Comparison of ENCODE assay signal across 8 cellular contexts in genomic region chr19:45717131-45717982, GRCh38. TPM values are rescaled to one million over a fixed set of nuclear protein-coding genes. Genes with fewer than 3 reads are reported as not detected.
DNase-seq lines count a peak whose midpoint lies in the region; ATAC-seq and TF ChIP-seq lines count a peak whose summit lies in the region.

No MANE protein-coding gene starts in this region.

- H2AFZ ChIP-seq in mammary epithelial cell (ENCODE audit: low read depth, low read length), result peak overlapping the region; percentile 90

- H3K36me3 ChIP-seq in WERI-Rb-1 (peaks cover 23% of the 10 kb centered on the region), mammary epithelial cell (ENCODE audit: insufficient read depth, low read length) (no peaks in the 10 kb centered on the region), skeletal muscle satellite cell (ENCODE audit: insufficient read depth, low read length) (peaks cover 12% of the 10 kb centered on the region)

- ATAC-seq in GM18868 (IDR thresholded peaks at IDR 0.05; ENCODE audit: unreplicated experiment) (peak; percentile 94), HG03135 (IDR thresholded peaks at IDR 0.05; ENCODE audit: unreplicated experiment) (peak; percentile 92)

- no TSS peak for BruUV-seq in mammary epithelial cell (replicated peaks; lab: Mats Ljungman, UMichigan)

- H3K9ac ChIP-seq in mammary epithelial cell (ENCODE audit: insufficient read depth, low read length) (peak overlapping the region; percentile 84), skeletal muscle satellite cell (ENCODE audit: low read depth, low read length) (peak overlapping the region; percentile 89)

- H3K27ac ChIP-seq in WERI-Rb-1, result peak overlapping the region; percentile 77
- H3K27ac ChIP-seq in mammary epithelial cell (ENCODE audit: insufficient read depth, low read depth, low read length), result peak overlapping the region; percentile 87

- intact Hi-C loops in mammary epithelial cell (cut with micrococcal nuclease), result loop anchor here (1.0 to 5.0 kb wide), 4 partner anchors 25 to 170 kb away; partner anchors contain the start of genes IRF2BP1, QPCTL and SIX5

- no peaks in the 10 kb centered on the region for H4K20me1 ChIP-seq in mammary epithelial cell (ENCODE audit: insufficient read depth, low read length)

- H3K4me3 ChIP-seq in WERI-Rb-1 (ENCODE audit: low read depth, low read length) (peak overlapping the region; percentile 95), mammary epithelial cell (replicated peaks in 1 of 3; ENCODE audit: insufficient read depth in 1 of 3, low read depth in 2 of 3, low read length in 3 of 3) (peak overlapping the region; percentile 64 to 91 (median 65)), iPS-18c (ENCODE audit: insufficient read depth, low read depth, low read length) (peak overlapping the region; percentile 77), skeletal muscle satellite cell (ENCODE audit: low read length) (peak overlapping the region; percentile 74)

- H3K9me3 ChIP-seq in WERI-Rb-1 (ENCODE audit: severe bottlenecking) (no peaks in the 10 kb centered on the region), mammary epithelial cell (replicated peaks; ENCODE audit: insufficient read depth, low read length) (no peaks in the 10 kb centered on the region), iPS-18c (ENCODE audit: control insufficient read depth, insufficient read depth, low read length) (no peaks in the 10 kb centered on the region), skeletal muscle satellite cell (replicated peaks; ENCODE audit: low read length) (no peaks in the 10 kb centered on the region)

- peak; percentile 98 for DNase-seq in ACHN
- peak; percentile 100 for DNase-seq in NCI-H2196 treated with DMSO at 0.1 percent for 48 hours (lab: John Stamatoyannopoulos, UW; ENCODE audit: unreplicated experiment)
- DNase-seq in WERI-Rb-1, result peak; percentile 99
- DNase-seq in mammary epithelial cell, result peak; percentile 97

- H3K79me2 ChIP-seq in mammary epithelial cell (ENCODE audit: insufficient read depth, low read length), result peaks cover 76% of the 10 kb centered on the region

- under 1% methylated on average over 31 of the region's 51 CpGs for WGBS in mammary epithelial cell (ENCODE audit: low coverage, missing lambda C conversion rate)

- dilution Hi-C loops in mammary epithelial cell (cut with HindIII; ENCODE audit: low sequenced_read_pairs), result no loop called here

- H3K4me2 ChIP-seq in mammary epithelial cell (ENCODE audit: insufficient read depth, low read depth, low read length) (peak overlapping the region; percentile 82), skeletal muscle satellite cell (ENCODE audit: low read length) (peak overlapping the region; percentile 94)

- no peaks in the 10 kb centered on the region for H3K27me3 ChIP-seq in WERI-Rb-1 (ENCODE audit: insufficient read depth, low read depth, severe bottlenecking)
- no peaks in the 10 kb centered on the region for H3K27me3 ChIP-seq in mammary epithelial cell (ENCODE audit: insufficient read depth, low read length)
- no peaks in the 10 kb centered on the region for H3K27me3 ChIP-seq in skeletal muscle satellite cell (ENCODE audit: control insufficient read depth, insufficient read depth, low read length)

- H3K4me1 ChIP-seq in mammary epithelial cell (ENCODE audit: insufficient read depth, low read length) (peaks cover 23% of the 10 kb centered on the region), skeletal muscle satellite cell (ENCODE audit: control insufficient read depth, insufficient read depth, low read length) (peaks cover 19% of the 10 kb centered on the region)

- in situ Hi-C loops in ACHN (cut with HindIII; ENCODE audit: low pct_ligation_motif_present, low pct_unique_long_range_greater_than_20kb, low sequenced_read_pairs) (no loop called here), mammary epithelial cell (cut with MboI; ENCODE audit: low sequenced_read_pairs in 2 of 2) (no loop called here)

- TF ChIP-seq CTCF in WERI-Rb-1 (IDR thresholded peaks at IDR 0.05; ENCODE audit: low read depth, low read length), result 0 out of 2 replicates have a peak, but pooled peaks have one; percentile 2
- peak; percentile 5 to 29 for TF ChIP-seq CTCF in mammary epithelial cell (conservative IDR thresholded peaks at IDR 0.05 in 1 of 2, IDR thresholded peaks at IDR 0.05 in 1 of 2; ENCODE audit: extremely low read depth in 1 of 2, insufficient read depth in 1 of 2, low read depth in 1 of 2, low read length in 2 of 2)

- CTCF ChIA-PET in mammary epithelial cell (lab: Charles Lee; ENCODE audit: low non-redundant PET), result interaction anchor here (0.6 kb wide), 1 partner anchor 25 kb away, joined by 3 read pairs; the partner anchor contains the start of gene QPCTL

RNA-seq across cellular contexts. Expression of gene FBXO46, which starts 13.3 kb away (rescaled TPM):
- 10 to 100 TPM in 1 of 2 donors, 1 to 10 TPM in 1; 9.5 to 19.5 TPM for total RNA-seq in mammary epithelial cell
- polyA plus RNA-seq in mammary epithelial cell, result 3.6 TPM
- polyA minus RNA-seq in mammary epithelial cell, result 3.5 TPM
- total RNA-seq in skeletal muscle satellite cell (2012; rRNA removed), result 6.6 and 9.2 TPM in 2 replicates

RNA-seq across cellular contexts. Expression of gene MEIOSIN, which starts 15.9 kb away (rescaled TPM):
- total RNA-seq in mammary epithelial cell, result not detected
- 0.01 TPM for polyA plus RNA-seq in mammary epithelial cell
- not detected for polyA minus RNA-seq in mammary epithelial cell
- under 0.01 and 0.25 TPM in 2 replicates for total RNA-seq in skeletal muscle satellite cell (2012; rRNA removed)

RNA-seq across cellular contexts. Expression of gene QPCTL, which starts 24.9 kb away (rescaled TPM):
- total RNA-seq in mammary epithelial cell, result 10 to 100 TPM; 22.5 to 22.6 TPM
- polyA plus RNA-seq in mammary epithelial cell, result 12.1 TPM
- 25.5 TPM for polyA minus RNA-seq in mammary epithelial cell
- 23.8 and 26.1 TPM in 2 replicates for total RNA-seq in skeletal muscle satellite cell (2012; rRNA removed)

RNA-seq across cellular contexts. Expression of gene SNRPD2, which starts 25.6 kb away (rescaled TPM):
- 100 to 1,000 TPM; 136 to 412 TPM for total RNA-seq in mammary epithelial cell
- polyA plus RNA-seq in mammary epithelial cell, result 618 TPM
- polyA minus RNA-seq in mammary epithelial cell, result 223 TPM
- total RNA-seq in skeletal muscle satellite cell (2012; rRNA removed), result 347 and 439 TPM in 2 replicates

RNA-seq across cellular contexts. Expression of gene GIPR, which starts 49.3 kb away (rescaled TPM):
- 1 to 10 TPM; 1.3 to 1.4 TPM for total RNA-seq in mammary epithelial cell
- 0.60 TPM for polyA plus RNA-seq in mammary epithelial cell
- polyA minus RNA-seq in mammary epithelial cell, result 9.4 TPM
- total RNA-seq in skeletal muscle satellite cell (2012; rRNA removed), result not detected in 2 replicates

Comparison
In these comparisons a context has a peak if more than half of its experiments do, and no peak if none do; other contexts are left out.
1. Peak in every context shown above with its lines: DNase-seq, ATAC-seq, H3K4me3 ChIP-seq and H3K27ac ChIP-seq.